ENCODE assay signal across 26 cellular contexts in the genomic region with DNA sequence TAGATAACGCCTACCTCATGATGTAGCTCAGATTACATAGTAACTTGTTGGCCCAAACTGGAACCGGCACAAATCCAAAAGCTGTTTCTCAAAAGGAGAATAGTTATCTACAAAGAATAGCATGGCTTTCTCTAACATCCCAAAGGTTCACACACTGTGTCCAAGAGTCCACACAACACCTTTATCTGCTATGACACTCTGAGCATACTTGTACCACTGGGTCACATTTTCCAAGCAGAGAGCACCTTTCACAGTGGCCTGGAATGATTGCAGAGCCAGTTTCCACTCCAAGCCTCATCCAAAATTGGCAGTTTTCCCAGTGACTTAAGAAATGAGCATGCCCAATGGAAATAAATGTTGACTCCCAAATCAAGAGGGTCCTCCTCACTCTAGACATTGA.
"Had no signal": no experiment of that assay in that cellular context is flagged by ENCODE, and none has a peak within 500 bp of the region (broad histone marks: within the 10 kb centered on the region; RNA-seq: fewer than 3 reads in every experiment).

No MANE protein-coding gene starts in this region.

- H3K9me3 ChIP-seq: ascending aorta had no signal

- DNase-seq: activated CD4-positive, alpha-beta memory T cell treated with anti-CD3 and anti-CD28 coated beads for 36 hours; activated CD4-positive, alpha-beta T cell treated with anti-CD3 and anti-CD28 coated beads for 36 hours; activated CD4-positive, alpha-beta T cell treated with anti-CD3 and anti-CD28 coated beads, Interleukin-2, amount 10 ng/mL, durations not matched to agents 24 days and 14 days; activated CD4-positive, CD25-positive, alpha-beta regulatory T cell; activated CD4-positive, CD25-positive, alpha-beta regulatory T cell treated with anti-CD3 and anti-CD28 coated beads, Interleukin-2, amount 50 U/mL, for 72 hours; activated CD8-positive, alpha-beta memory T cell treated with anti-CD3 and anti-CD28 coated beads, Interleukin-2, amount 10 ng/mL, durations not matched to agents 7 days and 5 days; activated CD8-positive, alpha-beta memory T cell treated with anti-CD3 and anti-CD28 coated beads, Interleukin-2, amount 50 U/mL, for 4 hours; activated CD8-positive, alpha-beta T cell treated with anti-CD3 and anti-CD28 coated beads, Interleukin-2, amount 10 ng/mL, durations not matched to agents 7 days and 5 days; activated gamma-delta T cell; activated naive CD4-positive, alpha-beta T cell; activated naive CD4-positive, alpha-beta T cell treated with anti-CD3 and anti-CD28 coated beads, Interleukin-2, amount 10 ng/mL, durations not matched to agents 7 days and 5 days; activated naive CD8-positive, alpha-beta T cell treated with anti-CD3 and anti-CD28 coated beads, Interleukin-2, amount 10 ng/mL, durations not matched to agents 7 days and 5 days; activated T-cell treated with anti-CD3 and anti-CD28 coated beads, Interleukin-2, amount 50 U/mL, for 24 hours; activated T-cell treated with anti-CD3 and anti-CD28 coated beads, Interleukin-2, amount 50 U/mL, for 72 hours; dorsolateral prefrontal cortex; effector memory CD4-positive, alpha-beta T cell; endodermal cell; foreskin fibroblast; head of caudate nucleus; T-helper 2 cell had no signal

- H3K36me3 ChIP-seq: ascending aorta, breast epithelium, cardiac muscle cell had no signal

- H3K27ac ChIP-seq: ascending aorta, breast epithelium, cardiac muscle cell, coronary artery had no signal

- H3K4me3 ChIP-seq: ascending aorta, breast epithelium, cardiac muscle cell, coronary artery, dorsolateral prefrontal cortex had no signal

- H3K4me1 ChIP-seq: ascending aorta, breast epithelium had no signal

- H3K27me3 ChIP-seq: ascending aorta, breast epithelium, cardiac muscle cell, dorsolateral prefrontal cortex had no signal

- ATAC-seq: activated CD4-positive, alpha-beta T cell treated with anti-CD3 and anti-CD28 coated beads for 36 hours; activated CD8-positive, alpha-beta memory T cell treated with anti-CD3 and anti-CD28 coated beads, Interleukin-2, amount 10 ng/mL, durations not matched to agents 7 days and 5 days; activated CD8-positive, alpha-beta T cell treated with anti-CD3 and anti-CD28 coated beads, Interleukin-2, amount 10 ng/mL, durations not matched to agents 7 days and 5 days; activated naive CD4-positive, alpha-beta T cell treated with anti-CD3 and anti-CD28 coated beads, Interleukin-2, amount 50 U/mL, for 72 hours; activated T-cell treated with anti-CD3 and anti-CD28 coated beads, Interleukin-2, amount 50 U/mL, for 72 hours; esophagus mucosa had no signal
